ENCODE assay signal across 8 cellular contexts in the genomic region with DNA sequence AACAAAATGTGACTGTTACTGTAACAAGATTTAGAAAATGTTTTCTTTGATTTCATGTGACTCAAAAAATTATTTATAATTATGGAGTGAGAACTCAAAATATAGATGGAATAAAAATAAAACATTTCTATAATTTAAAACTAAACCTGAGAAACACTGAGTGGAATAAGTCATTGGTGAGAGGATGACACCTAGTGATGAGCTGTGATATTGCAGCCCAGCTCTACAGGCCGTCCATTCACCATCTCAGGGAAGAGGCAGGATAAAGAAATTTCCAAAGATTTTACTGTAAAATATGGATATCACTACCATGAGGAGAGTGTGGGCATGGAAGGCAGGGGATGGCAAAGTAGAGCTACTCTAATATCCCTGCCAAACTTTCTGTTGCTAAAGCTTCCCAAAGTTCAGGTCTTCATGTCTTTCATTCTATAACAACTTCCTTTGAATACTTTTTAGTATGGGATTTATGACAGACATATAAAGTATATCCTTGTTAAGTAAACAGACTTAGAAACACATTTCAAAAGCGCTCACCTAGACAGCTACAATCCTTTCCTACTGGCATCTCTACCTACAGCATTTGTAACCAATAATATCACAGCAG.
DNase-seq lines count a peak whose midpoint lies in the region; ATAC-seq and TF ChIP-seq lines count a peak whose summit lies in the region.

No MANE protein-coding gene starts in this region.

- CTCF ChIA-PET in PC-9 (lab: Charles Lee), result no interaction called here

- H3K27me3 Mint-ChIP-seq in activated T-cell treated with anti-CD3 and anti-CD28 coated beads, Interleukin-2, amount 50 U/mL, for 24 hours, result no peaks in the 10 kb centered on the region

- peaks cover 28% of the 10 kb centered on the region for H3K9me3 Mint-ChIP-seq in activated T-cell treated with anti-CD3 and anti-CD28 coated beads, Interleukin-2, amount 50 U/mL, for 24 hours

- no peak overlapping the region for H3K4me3 ChIP-seq in PC-9

- H3K4me2 ChIP-seq in PC-9, result no peak overlapping the region

- no TSS peak for BruUV-seq in PC-9 (replicated peaks; lab: Mats Ljungman, UMichigan)

- no peak for ATAC-seq in GM18519 (IDR thresholded peaks at IDR 0.05; ENCODE audit: low FRiP score, unreplicated experiment)
- no peak for ATAC-seq in GM21528 (IDR thresholded peaks at IDR 0.05; ENCODE audit: low FRiP score, unreplicated experiment)
- no peak for ATAC-seq in GM21526 (IDR thresholded peaks at IDR 0.05; ENCODE audit: low FRiP score, unreplicated experiment)

- H3K4me1 Mint-ChIP-seq in activated T-cell treated with anti-CD3 and anti-CD28 coated beads, Interleukin-2, amount 50 U/mL, for 24 hours (ENCODE audit: low read depth), result peaks cover 16% of the 10 kb centered on the region

- TF ChIP-seq CTCF in PC-9 (conservative IDR thresholded peaks at IDR 0.05), result peak; percentile 74

- no peaks in the 10 kb centered on the region for H3K9me2 ChIP-seq in PC-9 (ENCODE audit: insufficient read depth)

- POLR2A ChIA-PET in PC-9 (lab: Charles Lee; ENCODE audit: unreplicated experiment), result no interaction called here

- peaks cover 18% of the 10 kb centered on the region for H3K9me3 ChIP-seq in PC-9 (ENCODE audit: insufficient read depth, low read depth)

- H3K27me3 ChIP-seq in PC-9 (ENCODE audit: insufficient read depth, low read depth), result no peaks in the 10 kb centered on the region

- no peaks in the 10 kb centered on the region for H3K4me1 ChIP-seq in PC-9 (replicated peaks; ENCODE audit: insufficient read depth)

- no peaks in the 10 kb centered on the region for H3F3A ChIP-seq in PC-9 (ENCODE audit: insufficient read depth, low read depth)

- no peaks in the 10 kb centered on the region for H3K79me2 ChIP-seq in PC-9 (ENCODE audit: low read depth)

- DNase-seq in activated T-cell treated with anti-CD3 and anti-CD28 coated beads for 48 hours (ENCODE audit: low read depth) (peak; percentile 1), PC-9 (no peak), fibroblast of peridontal ligament (ENCODE audit: extremely low read depth) (peak; percentile 37)
- no peak for DNase-seq in activated T-cell treated with anti-CD3 and anti-CD28 coated beads, Interleukin-2, amount 50 U/mL, for 24 hours
- DNase-seq in stimulated activated CD8-positive, alpha-beta memory T cell treated with anti-CD3 and anti-CD28 coated beads, Interleukin-4, amount 100 ng/mL, for 48 hours, result peak; percentile 29

- no peaks in the 10 kb centered on the region for H3K36me3 ChIP-seq in PC-9 (ENCODE audit: low read depth)

- H3K36me3 Mint-ChIP-seq in activated T-cell treated with anti-CD3 and anti-CD28 coated beads, Interleukin-2, amount 50 U/mL, for 24 hours (ENCODE audit: low read depth), result peaks cover 63% of the 10 kb centered on the region

- intact Hi-C loops in PC-9 (cut with micrococcal nuclease; ENCODE audit: unreplicated experiment), result no loop called here

- H3K27ac Mint-ChIP-seq in activated T-cell treated with anti-CD3 and anti-CD28 coated beads, Interleukin-2, amount 50 U/mL, for 24 hours, result no peak overlapping the region

- no peaks in the 10 kb centered on the region for H4K20me1 ChIP-seq in PC-9 (ENCODE audit: insufficient read depth)

- H3K27ac ChIP-seq in PC-9, result no peak overlapping the region

- H2AFZ ChIP-seq in PC-9, result no peak overlapping the region

- H3K4me3 Mint-ChIP-seq in activated T-cell treated with anti-CD3 and anti-CD28 coated beads, Interleukin-2, amount 50 U/mL, for 24 hours, result no peak overlapping the region

Comparison
In these comparisons a context has a peak if more than half of its experiments do, and no peak if none do; other contexts are left out.
1. DNase-seq: peak in activated T-cell treated with anti-CD3 and anti-CD28 coated beads for 48 hours (single experiment), fibroblast of peridontal ligament (single experiment) and stimulated activated CD8-positive, alpha-beta memory T cell treated with anti-CD3 and anti-CD28 coated beads, Interleukin-4, amount 100 ng/mL, for 48 hours (single experiment); none in activated T-cell treated with anti-CD3 and anti-CD28 coated beads, Interleukin-2, amount 50 U/mL, for 24 hours (single experiment) and PC-9 (0 of 2).